In genomic region chr2:202376460-202377307, GRCh38 we compare ENCODE assay signal across 8 cellular contexts. TPM values are rescaled to one million over a fixed set of nuclear protein-coding genes. Genes with fewer than 3 reads are reported as not detected.
A peak's percentile ranks its signal among the peaks of the same experiment; 100 is the strongest.
DNase-seq lines count a peak whose midpoint lies in the region; ATAC-seq and TF ChIP-seq lines count a peak whose summit lies in the region.

No MANE protein-coding gene starts in this region.

- H3K9me3 Mint-ChIP-seq in activated naive CD8-positive, alpha-beta T cell treated with anti-CD3 and anti-CD28 coated beads, Interleukin-2, amount 10 ng/mL, durations not matched to agents 7 days and 5 days: peaks cover 2% of the 10 kb centered on the region

- H3K36me3 ChIP-seq in A673 (ENCODE audit: insufficient read depth, low read length, poor library complexity, severe bottlenecking): no peaks in the 10 kb centered on the region
- no peaks in the 10 kb centered on the region for H3K36me3 ChIP-seq in heart right ventricle

- DNase-seq in A673 (ENCODE audit: low spot score): peak; percentile 77
- peak; percentile 17 to 44 for DNase-seq in SHP77 (lab: John Stamatoyannopoulos, UW)
- DNase-seq in activated naive CD8-positive, alpha-beta T cell treated with anti-CD3 and anti-CD28 coated beads, Interleukin-2, amount 10 ng/mL, durations not matched to agents 7 days and 5 days: peak; percentile 68
- DNase-seq in heart right ventricle: peak; percentile 42 to 47
- peak; percentile 53 for DNase-seq in pons (ENCODE audit: low spot score)

- intact Hi-C loops in A673 (cut with micrococcal nuclease; ENCODE audit: unreplicated experiment): no loop called here
- intact Hi-C loops in heart right ventricle (cut with DNase I): loop anchor here in 8 of 10 donors (1.0 to 10.0 kb wide), 13 partner anchors 52 to 258 kb away; partner anchors contain the start of gene FAM117B (in 1 of the 8)

- H3K4me1 ChIP-seq in A673 (ENCODE audit: insufficient read depth, low read length, poor library complexity, severe bottlenecking): peaks cover 14% of the 10 kb centered on the region
- peaks cover 2 to 48% (median 32%) of the 10 kb centered on the region in 9 donors for H3K4me1 ChIP-seq in heart right ventricle

- H3K4me1 Mint-ChIP-seq in activated naive CD8-positive, alpha-beta T cell treated with anti-CD3 and anti-CD28 coated beads, Interleukin-2, amount 10 ng/mL, durations not matched to agents 7 days and 5 days: peaks cover 24% of the 10 kb centered on the region

- peak overlapping the region; percentile 98 for H3K4me3 Mint-ChIP-seq in activated naive CD8-positive, alpha-beta T cell treated with anti-CD3 and anti-CD28 coated beads, Interleukin-2, amount 10 ng/mL, durations not matched to agents 7 days and 5 days

- H3K9me3 ChIP-seq in A673 (ENCODE audit: low read depth, low read length, poor library complexity, severe bottlenecking) (no peaks in the 10 kb centered on the region), heart right ventricle (no peaks in the 10 kb centered on the region)

- TF ChIP-seq CTCF in A673 (conservative IDR thresholded peaks at IDR 0.05; ENCODE audit: low read depth, low read length) (no peak), heart right ventricle (IDR thresholded peaks at IDR 0.05) (no peak)

- H3K27ac ChIP-seq in A673 (ENCODE audit: low read depth, low read length, poor library complexity, severe bottlenecking) (peak overlapping the region; percentile 92), heart right ventricle (peak overlapping the region; percentile 92 to 100 (median 98))

- POLR2A ChIA-PET in A673 (lab: Charles Lee; ENCODE audit: low non-redundant PET): no interaction called here
- POLR2A ChIA-PET in activated naive CD8-positive, alpha-beta T cell treated with anti-CD3 and anti-CD28 coated beads, Interleukin-2, amount 10 ng/mL, durations not matched to agents 7 days and 5 days (lab: Charles Lee): interaction anchor here (0.6 to 1.0 kb wide), 2 partner anchors 110 to 112 kb away, joined by 3 to 4 read pairs; no protein-coding TSS in a partner anchor

- H3K27me3 Mint-ChIP-seq in activated naive CD8-positive, alpha-beta T cell treated with anti-CD3 and anti-CD28 coated beads, Interleukin-2, amount 10 ng/mL, durations not matched to agents 7 days and 5 days: peaks cover 14% of the 10 kb centered on the region

- H3K4me3 ChIP-seq in A673 (ENCODE audit: low read depth, low read length, poor library complexity, severe bottlenecking) (peak overlapping the region; percentile 99), heart right ventricle (peak overlapping the region; percentile 74 to 98 (median 93))

- H3K27ac Mint-ChIP-seq in activated naive CD8-positive, alpha-beta T cell treated with anti-CD3 and anti-CD28 coated beads, Interleukin-2, amount 10 ng/mL, durations not matched to agents 7 days and 5 days: peak overlapping the region; percentile 89

- CTCF ChIA-PET in A673 (lab: Charles Lee): interaction anchor here (0.6 kb wide), 2 partner anchors 341 to 392 kb away, joined by 3 to 7 read pairs; no protein-coding TSS in a partner anchor

- WGBS in heart right ventricle, 2 donors: 0 to 1% methylated on average over 66 to 78 of the region's 78 CpGs

- ATAC-seq in GM18867 (IDR thresholded peaks at IDR 0.05; ENCODE audit: unreplicated experiment): peak; percentile 21
- ATAC-seq in HG03135 (IDR thresholded peaks at IDR 0.05; ENCODE audit: unreplicated experiment): peak; percentile 26
- peak; percentile 22 for ATAC-seq in activated naive CD8-positive, alpha-beta T cell treated with anti-CD3 and anti-CD28 coated beads, Interleukin-2, amount 10 ng/mL, durations not matched to agents 7 days and 5 days (ENCODE audit: low read depth)
- ATAC-seq in heart right ventricle: peak; percentile 8 to 54 (median 21)
- ATAC-seq in GM18870 (IDR thresholded peaks at IDR 0.05; ENCODE audit: unreplicated experiment): no peak

- H3K36me3 Mint-ChIP-seq in activated naive CD8-positive, alpha-beta T cell treated with anti-CD3 and anti-CD28 coated beads, Interleukin-2, amount 10 ng/mL, durations not matched to agents 7 days and 5 days: peaks cover 5% of the 10 kb centered on the region

- BruUV-seq in A673 (replicated peaks; lab: Mats Ljungman, UMichigan): TSS peak; percentile 48

- H3K27me3 ChIP-seq in A673 (replicated peaks; ENCODE audit: insufficient read depth, low read depth, low read length, poor library complexity) (no peaks in the 10 kb centered on the region), heart right ventricle (peaks cover 0 to 5% (median 0%) of the 10 kb centered on the region in 7 donors)

RNA-seq across cellular contexts. Expression of gene BMPR2, which starts 0.6 kb away (rescaled TPM):
- total RNA-seq in A673 (2021): 32.0 and 34.9 TPM in 2 replicates
- 10 to 100 TPM; 12.8 to 14.6 TPM for total RNA-seq in activated naive CD8-positive, alpha-beta T cell treated with anti-CD3 and anti-CD28 coated beads, Interleukin-2, amount 10 ng/mL, durations not matched to agents 7 days and 5 days
- 10 to 100 TPM; 48.5 to 89.4 (median 75.3) TPM for total RNA-seq in heart right ventricle
- 10 to 100 TPM; 10.2 to 11.4 TPM for polyA plus RNA-seq in heart right ventricle
